ENCODE assay signal across 23 cellular contexts in genomic region chr13:109565877-109566276, GRCh38.
DNase-seq lines count a peak whose midpoint lies in the region; ATAC-seq lines count a peak whose summit lies in the region.
"Had no signal": no experiment of that assay in that cellular context is flagged by ENCODE, and none has a peak within 500 bp of the region (broad histone marks: within the 10 kb centered on the region; RNA-seq: fewer than 3 reads in every experiment).

No MANE protein-coding gene starts in this region.

- DNase-seq in stimulated activated naive CD8-positive, alpha-beta T cell treated with anti-CD3 and anti-CD28 coated beads, Interleukin-15, amount 100 ng/mL, for 72 hours: no peak
- no peak for DNase-seq in stimulated activated naive CD8-positive, alpha-beta T cell treated with anti-CD3 and anti-CD28 coated beads, Interleukin-15, Interleukin-2, amounts not matched to agents 100 U/mL and 50 U/mL, for 24 hours
- no peak for DNase-seq in stimulated activated effector memory CD8-positive, alpha-beta T cell treated with anti-CD3 and anti-CD28 coated beads, Interleukin-12 subunit alpha, Interleukin-12 subunit beta, amount 100 ng/mL, for 72 hours (ENCODE audit: low spot score in 2 of 2)
- no peak for DNase-seq in NCI-H128 (lab: John Stamatoyannopoulos, UW; ENCODE audit: unreplicated experiment)
- no peak for DNase-seq in stimulated activated CD4-positive, alpha-beta T cell treated with anti-CD3 and anti-CD28 coated beads, Interleukin-4, amount 100 ng/mL, for 24 hours
- DNase-seq: 8988T; ACHN; BE2C; C1 segment of cervical spinal cord; CD4-positive, alpha-beta memory T cell; CD4-positive, CD25-positive, alpha-beta regulatory T cell; CD8-positive, alpha-beta memory T cell; COR-L47; DMS 273 treated with DMSO at 0.1 percent for 48 hours; DMS153; DMS53; DMS79; DND-41; EL; GDM1 had no signal

- no peaks in the 10 kb centered on the region for H3K27me3 Mint-ChIP-seq in stimulated activated naive CD8-positive, alpha-beta T cell treated with anti-CD3 and anti-CD28 coated beads, Interleukin-15, amount 100 ng/mL, for 72 hours
- no peaks in the 10 kb centered on the region for H3K27me3 Mint-ChIP-seq in activated T-helper 17 cell treated with anti-CD3 and anti-CD28 coated beads, Interleukin-2, amount 50 U/mL, for 72 hours

- ATAC-seq in stimulated activated naive CD8-positive, alpha-beta T cell treated with anti-CD3 and anti-CD28 coated beads, Interleukin-15, amount 100 ng/mL, for 72 hours: peak; percentile 8
- no peak for ATAC-seq in stimulated activated naive CD8-positive, alpha-beta T cell treated with anti-CD3 and anti-CD28 coated beads, Interleukin-15, Interleukin-2, amounts not matched to agents 100 U/mL and 50 U/mL, for 24 hours
- ATAC-seq in activated T-helper 17 cell treated with anti-CD3 and anti-CD28 coated beads, Interleukin-2, amount 50 U/mL, for 72 hours (replicated peaks): peak; percentile 14
- peak; percentile 58 for ATAC-seq in stimulated activated effector memory CD8-positive, alpha-beta T cell treated with anti-CD3 and anti-CD28 coated beads, Interleukin-12 subunit alpha, Interleukin-12 subunit beta, amount 100 ng/mL, for 72 hours
- ATAC-seq: GM12878 had no signal

- H3K36me3 Mint-ChIP-seq in activated T-helper 17 cell treated with anti-CD3 and anti-CD28 coated beads, Interleukin-2, amount 50 U/mL, for 72 hours (ENCODE audit: low read depth): no peaks in the 10 kb centered on the region
- no peaks in the 10 kb centered on the region for H3K36me3 Mint-ChIP-seq in stimulated activated effector memory CD8-positive, alpha-beta T cell treated with anti-CD3 and anti-CD28 coated beads, Interleukin-12 subunit alpha, Interleukin-12 subunit beta, amount 100 ng/mL, for 72 hours
- H3K36me3 Mint-ChIP-seq: CD14-positive monocyte; CD4-positive, alpha-beta memory T cell; CD4-positive, CD25-positive, alpha-beta regulatory T cell; CD8-positive, alpha-beta memory T cell had no signal

- peaks cover 14% of the 10 kb centered on the region for H3K4me1 Mint-ChIP-seq in stimulated activated naive CD8-positive, alpha-beta T cell treated with anti-CD3 and anti-CD28 coated beads, Interleukin-15, amount 100 ng/mL, for 72 hours
- H3K4me1 Mint-ChIP-seq in activated T-helper 17 cell treated with anti-CD3 and anti-CD28 coated beads, Interleukin-2, amount 50 U/mL, for 72 hours: peaks cover 9% of the 10 kb centered on the region
- no peaks in the 10 kb centered on the region for H3K4me1 Mint-ChIP-seq in stimulated activated effector memory CD8-positive, alpha-beta T cell treated with anti-CD3 and anti-CD28 coated beads, Interleukin-12 subunit alpha, Interleukin-12 subunit beta, amount 100 ng/mL, for 72 hours

- no peak overlapping the region for H3K4me3 Mint-ChIP-seq in stimulated activated naive CD8-positive, alpha-beta T cell treated with anti-CD3 and anti-CD28 coated beads, Interleukin-15, amount 100 ng/mL, for 72 hours
- H3K4me3 Mint-ChIP-seq in activated T-helper 17 cell treated with anti-CD3 and anti-CD28 coated beads, Interleukin-2, amount 50 U/mL, for 72 hours: no peak overlapping the region
- H3K4me3 Mint-ChIP-seq in stimulated activated effector memory CD8-positive, alpha-beta T cell treated with anti-CD3 and anti-CD28 coated beads, Interleukin-12 subunit alpha, Interleukin-12 subunit beta, amount 100 ng/mL, for 72 hours: no peak overlapping the region
- H3K4me3 Mint-ChIP-seq: CD14-positive monocyte; CD4-positive, alpha-beta memory T cell; CD4-positive, CD25-positive, alpha-beta regulatory T cell; CD8-positive, alpha-beta memory T cell had no signal

- no peak overlapping the region for H3K27ac Mint-ChIP-seq in stimulated activated naive CD8-positive, alpha-beta T cell treated with anti-CD3 and anti-CD28 coated beads, Interleukin-15, amount 100 ng/mL, for 72 hours
- no peak overlapping the region for H3K27ac Mint-ChIP-seq in activated T-helper 17 cell treated with anti-CD3 and anti-CD28 coated beads, Interleukin-2, amount 50 U/mL, for 72 hours
- no peak overlapping the region for H3K27ac Mint-ChIP-seq in stimulated activated effector memory CD8-positive, alpha-beta T cell treated with anti-CD3 and anti-CD28 coated beads, Interleukin-12 subunit alpha, Interleukin-12 subunit beta, amount 100 ng/mL, for 72 hours
- H3K27ac Mint-ChIP-seq: CD14-positive monocyte; CD4-positive, CD25-positive, alpha-beta regulatory T cell; CD8-positive, alpha-beta memory T cell had no signal

- H3K9me3 Mint-ChIP-seq in stimulated activated naive CD8-positive, alpha-beta T cell treated with anti-CD3 and anti-CD28 coated beads, Interleukin-15, amount 100 ng/mL, for 72 hours: no peaks in the 10 kb centered on the region
- no peaks in the 10 kb centered on the region for H3K9me3 Mint-ChIP-seq in activated T-helper 17 cell treated with anti-CD3 and anti-CD28 coated beads, Interleukin-2, amount 50 U/mL, for 72 hours
- no peaks in the 10 kb centered on the region for H3K9me3 Mint-ChIP-seq in stimulated activated effector memory CD8-positive, alpha-beta T cell treated with anti-CD3 and anti-CD28 coated beads, Interleukin-12 subunit alpha, Interleukin-12 subunit beta, amount 100 ng/mL, for 72 hours
- H3K9me3 Mint-ChIP-seq: CD8-positive, alpha-beta memory T cell had no signal
